7 cellular contexts compared by ENCODE assay signal in the genomic region with DNA sequence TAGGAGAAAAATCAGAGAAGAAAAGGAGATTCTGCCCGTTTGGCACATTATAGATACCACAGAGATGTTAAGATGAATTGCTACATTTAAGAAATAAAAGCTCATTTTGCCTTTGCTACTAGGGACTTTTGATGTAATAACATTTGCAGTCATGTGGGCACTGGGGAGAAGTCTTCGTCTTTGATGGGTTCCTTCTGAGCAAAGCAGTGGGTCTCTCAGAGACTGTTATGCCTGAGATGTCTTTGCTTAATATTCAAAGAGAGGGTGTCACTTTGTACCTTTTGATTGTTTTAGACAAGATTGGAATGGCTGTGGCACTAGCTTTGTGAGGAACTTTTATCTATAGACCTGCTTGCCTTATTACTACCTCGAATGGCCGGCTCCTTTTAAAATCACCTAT. TPM values are rescaled to one million over a fixed set of nuclear protein-coding genes. Genes with fewer than 3 reads are reported as not detected.
A peak's percentile ranks its signal among the peaks of the same experiment; 100 is the strongest.
DNase-seq lines count a peak whose midpoint lies in the region; TF ChIP-seq lines count a peak whose summit lies in the region.

No MANE protein-coding gene starts in this region.

- H3K27ac Mint-ChIP-seq in activated naive CD8-positive, alpha-beta T cell: peak overlapping the region; percentile 96

- no peak for TF ChIP-seq CTCF in stomach (IDR thresholded peaks at IDR 0.05)

- no peaks in the 10 kb centered on the region for H3K9me3 ChIP-seq in stomach

- no peaks in the 10 kb centered on the region for H3K27me3 ChIP-seq in stomach

- H3K4me1 Mint-ChIP-seq in activated naive CD8-positive, alpha-beta T cell (ENCODE audit: low read depth): peaks cover 81% of the 10 kb centered on the region

- intact Hi-C loops in stomach (cut with DNase I; ENCODE audit: low total_unique reads): no loop called here

- H3K27me3 Mint-ChIP-seq in activated naive CD8-positive, alpha-beta T cell: no peaks in the 10 kb centered on the region

- H3K4me3 ChIP-seq in Jurkat, Clone E6-1 (ENCODE audit: low read length): no peak overlapping the region
- H3K4me3 ChIP-seq in stomach: no peak overlapping the region

- no peak for TF ChIP-seq EP300 in stomach (IDR thresholded peaks at IDR 0.05)

- no peaks in the 10 kb centered on the region for H3K36me3 Mint-ChIP-seq in activated naive CD8-positive, alpha-beta T cell

- 51 to 66% (median 58%) methylated on average over 4 of the region's 4 CpGs for WGBS in stomach, 5 donors

- peaks cover 38 to 94% (median 68%) of the 10 kb centered on the region in 4 donors for H3K4me1 ChIP-seq in stomach

- DNase-seq in Jurkat, Clone E6-1 (ENCODE audit: low read depth, low spot score): peak; percentile 69
- DNase-seq in inferior parietal cortex (ENCODE audit: extremely low spot score): peak; percentile 12
- DNase-seq in stomach: no peak
- DNase-seq in NCI-H187 treated with DMSO at 0.1 percent for 48 hours (lab: John Stamatoyannopoulos, UW): no peak
- DNase-seq in NCI-H526 treated with DMSO at 0.1 percent for 48 hours (lab: John Stamatoyannopoulos, UW): no peak
- DNase-seq in globus pallidus (ENCODE audit: low spot score): no peak

- peak overlapping the region; percentile 89 to 97 (median 93) for H3K27ac ChIP-seq in stomach

- TF ChIP-seq POLR2A in stomach (IDR thresholded peaks at IDR 0.05): no peak

- H3K36me3 ChIP-seq in stomach: no peaks in the 10 kb centered on the region

- H3K4me3 Mint-ChIP-seq in activated naive CD8-positive, alpha-beta T cell: peak overlapping the region; percentile 82

- H3K9me3 Mint-ChIP-seq in activated naive CD8-positive, alpha-beta T cell (ENCODE audit: low read depth): no peaks in the 10 kb centered on the region

RNA-seq across cellular contexts. Expression of gene SLC25A25, which starts 25.0 kb away (rescaled TPM):
- polyA plus RNA-seq in Jurkat, Clone E6-1 (2012; ENCODE audit: insufficient read depth, insufficient read length): 23.5 TPM
- total RNA-seq in stomach: 10 to 100 TPM; 12.3 to 37.1 (median 32.6) TPM
- polyA plus RNA-seq in stomach: 1 to 10 TPM; 7.9 to 9.2 (median 8.1) TPM

RNA-seq across cellular contexts. Expression of gene NAIF1, which starts 25.9 kb away (rescaled TPM):
- polyA plus RNA-seq in Jurkat, Clone E6-1 (2012; ENCODE audit: insufficient read depth, insufficient read length): 13.1 TPM
- total RNA-seq in stomach: 10 to 100 TPM in 2 of 5 donors, 1 to 10 TPM in 3; 1.8 to 40.3 (median 6.7) TPM
- polyA plus RNA-seq in stomach: 10 to 100 TPM in 1 of 3 donors, 1 to 10 TPM in 2; 7.0 to 10.3 (median 8.7) TPM

RNA-seq across cellular contexts. Expression of gene PTGES2, which starts 34.5 kb away (rescaled TPM):
- 89.3 TPM for polyA plus RNA-seq in Jurkat, Clone E6-1 (2012; ENCODE audit: insufficient read depth, insufficient read length)
- 100 to 1,000 TPM in 3 of 5 donors, 10 to 100 TPM in 2; 47.2 to 570 (median 125) TPM for total RNA-seq in stomach
- 10 to 100 TPM; 50.1 to 69.9 (median 58.3) TPM for polyA plus RNA-seq in stomach

RNA-seq across cellular contexts. Expression of gene LCN2, which starts 56.2 kb away (rescaled TPM):
- polyA plus RNA-seq in Jurkat, Clone E6-1 (2012; ENCODE audit: insufficient read depth, insufficient read length): not detected
- total RNA-seq in stomach: 100 to 1,000 TPM in 3 of 5 donors, 10 to 100 TPM in 1, not detected in 1; 10.8 to 756 (median 444) TPM
- polyA plus RNA-seq in stomach: 100 to 1,000 TPM in 2 of 3 donors, 10 to 100 TPM in 1; 33.1 to 922 (median 369) TPM

Comparison
In these comparisons a context has a peak if more than half of its experiments do, and no peak if none do; other contexts are left out.
1. DNase-seq: peak in Jurkat, Clone E6-1 (single experiment) and inferior parietal cortex (single experiment); none in stomach (single experiment), NCI-H187 treated with DMSO at 0.1 percent for 48 hours (single experiment), NCI-H526 treated with DMSO at 0.1 percent for 48 hours (single experiment) and globus pallidus (single experiment).